Comparison of ENCODE assay signal across 8 cellular contexts in genomic region chr19:54725321-54725720, GRCh38. TPM values are rescaled to one million over a fixed set of nuclear protein-coding genes. Genes with fewer than 3 reads are reported as not detected.
"Had no signal": no experiment of that assay in that cellular context is flagged by ENCODE, and none has a peak within 500 bp of the region (broad histone marks: within the 10 kb centered on the region; RNA-seq: fewer than 3 reads in every experiment).

No MANE protein-coding gene starts in this region.

- H3K4me3 ChIP-seq: K562 had no signal

- H3K27ac Mint-ChIP-seq: IgD-negative memory B cell had no signal

- ATAC-seq: HepG2, K562 had no signal

- H3K4me1 Mint-ChIP-seq: IgD-negative memory B cell had no signal

- H3K36me3 Mint-ChIP-seq: IgD-negative memory B cell had no signal

- H3K27ac ChIP-seq: HL-60 had no signal

- H3K4me3 Mint-ChIP-seq: IgD-negative memory B cell had no signal

- DNase-seq: IMR-90, KBM-7 had no signal

RNA-seq across cellular contexts. Expression of gene KIR3DL3, which starts 1.1 kb away (rescaled TPM):
- total RNA-seq: HepG2, HT-29, HT1080, IMR-90, K562 had no signal
- polyA plus RNA-seq: HepG2, IgD-negative memory B cell, IMR-90 had no signal

RNA-seq across cellular contexts. Expression of gene KIR2DL3, which starts 13.0 kb away (rescaled TPM):
- total RNA-seq: HepG2, HT-29, HT1080, IMR-90, K562 had no signal
- polyA plus RNA-seq: HepG2, IMR-90, K562 had no signal

RNA-seq across cellular contexts. Expression of gene KIR2DL1, which starts 44.3 kb away (rescaled TPM):
- total RNA-seq: HepG2, HT-29, HT1080, IMR-90, K562 had no signal
- polyA plus RNA-seq: HepG2, IMR-90, K562 had no signal
